ENCODE assay signal across 8 cellular contexts in the genomic region with DNA sequence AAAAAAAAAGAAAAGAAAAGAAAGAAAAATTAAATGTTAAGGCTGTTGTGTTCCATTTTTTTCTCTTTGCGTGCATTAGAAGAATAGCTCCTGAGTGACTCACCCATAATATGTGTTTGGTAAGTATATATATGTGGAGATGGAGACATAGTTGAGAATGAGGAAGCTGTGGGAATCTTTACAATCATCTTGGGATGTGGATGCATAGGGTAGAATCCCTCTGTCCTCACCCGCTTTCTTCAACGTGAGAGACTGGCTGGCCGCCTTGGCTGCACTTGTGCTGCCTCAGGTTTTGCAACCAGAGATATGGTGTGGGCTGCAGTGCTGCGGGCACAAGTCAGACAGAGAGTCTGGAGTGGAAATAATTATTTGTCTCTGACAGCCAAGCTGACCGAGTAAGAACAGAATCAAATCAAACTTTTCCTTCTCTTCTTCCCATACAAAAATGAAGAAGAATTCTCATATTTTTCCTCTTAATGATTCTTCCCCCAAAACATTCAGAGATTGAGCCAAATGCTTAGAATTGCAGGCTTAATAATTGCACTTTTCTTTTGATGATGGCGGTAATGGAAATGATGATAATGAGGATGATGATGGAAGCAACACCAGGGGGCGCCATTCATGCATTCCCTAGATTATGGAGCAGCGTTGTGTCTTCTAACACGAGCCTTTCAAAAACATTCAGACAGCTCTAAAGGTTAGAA. TPM values are rescaled to one million over a fixed set of nuclear protein-coding genes. Genes with fewer than 3 reads are reported as not detected.
DNase-seq lines count a peak whose midpoint lies in the region; ATAC-seq and TF ChIP-seq lines count a peak whose summit lies in the region.

No MANE protein-coding gene starts in this region.

- POLR2A ChIA-PET in activated CD4-positive, alpha-beta memory T cell treated with anti-CD3 and anti-CD28 coated beads for 36 hours (lab: Charles Lee) = no interaction called here

- no peak overlapping the region for H3K27ac Mint-ChIP-seq in activated CD4-positive, alpha-beta memory T cell treated with anti-CD3 and anti-CD28 coated beads for 36 hours
- no peak overlapping the region for H3K27ac Mint-ChIP-seq in type B pancreatic cell

- H3K4me3 Mint-ChIP-seq in activated CD4-positive, alpha-beta memory T cell treated with anti-CD3 and anti-CD28 coated beads for 36 hours = no peak overlapping the region
- H3K4me3 Mint-ChIP-seq in type B pancreatic cell = no peak overlapping the region

- DNase-seq in Right ventricle myocardium inferior (ENCODE audit: missing footprints) = peak; percentile 70
- no peak for DNase-seq in cardiac septum (ENCODE audit: low spot score)
- DNase-seq in activated CD4-positive, alpha-beta memory T cell treated with anti-CD3 and anti-CD28 coated beads for 36 hours = peak; percentile 53
- DNase-seq in iPS-NIHi7 (ENCODE audit: extremely low spot score) = peak; percentile 16
- no peak for DNase-seq in type B pancreatic cell (ENCODE audit: extremely low spot score, unreplicated experiment)
- no peak for DNase-seq in NCI-H1048 (lab: John Stamatoyannopoulos, UW)

- peak; percentile 67 for TF ChIP-seq CTCF in type B pancreatic cell (conservative IDR thresholded peaks at IDR 0.05)

- ATAC-seq in Right ventricle myocardium inferior = no peak
- no peak for ATAC-seq in GM18868 (IDR thresholded peaks at IDR 0.05; ENCODE audit: unreplicated experiment)
- no peak for ATAC-seq in GM18520 (IDR thresholded peaks at IDR 0.05; ENCODE audit: unreplicated experiment)

- intact Hi-C loops in Right ventricle myocardium inferior (cut with DNase I) (loop anchor here (1.0 kb wide), 1 partner anchor 113 kb away; no protein-coding TSS in a partner anchor), cardiac septum (cut with DNase I) (loop anchor here (10.0 kb wide), 1 partner anchor 111 kb away; no protein-coding TSS in a partner anchor)
- intact Hi-C loops in activated CD4-positive, alpha-beta memory T cell treated with anti-CD3 and anti-CD28 coated beads for 36 hours (cut with micrococcal nuclease) = loop anchor here (1.0 kb wide), 2 partner anchors 113 to 156 kb away; no protein-coding TSS in a partner anchor

- no peaks in the 10 kb centered on the region for H3K9me3 Mint-ChIP-seq in activated CD4-positive, alpha-beta memory T cell treated with anti-CD3 and anti-CD28 coated beads for 36 hours
- H3K9me3 Mint-ChIP-seq in type B pancreatic cell = no peaks in the 10 kb centered on the region

- H3K4me1 Mint-ChIP-seq in activated CD4-positive, alpha-beta memory T cell treated with anti-CD3 and anti-CD28 coated beads for 36 hours (ENCODE audit: low read depth) = no peaks in the 10 kb centered on the region
- no peaks in the 10 kb centered on the region for H3K4me1 Mint-ChIP-seq in type B pancreatic cell (ENCODE audit: unreplicated experiment)

- peaks cover 3% of the 10 kb centered on the region for H3K27me3 Mint-ChIP-seq in activated CD4-positive, alpha-beta memory T cell treated with anti-CD3 and anti-CD28 coated beads for 36 hours
- no peaks in the 10 kb centered on the region for H3K27me3 Mint-ChIP-seq in type B pancreatic cell

- no peaks in the 10 kb centered on the region for H3K36me3 Mint-ChIP-seq in activated CD4-positive, alpha-beta memory T cell treated with anti-CD3 and anti-CD28 coated beads for 36 hours
- no peaks in the 10 kb centered on the region for H3K36me3 Mint-ChIP-seq in type B pancreatic cell

- CTCF ChIA-PET in activated CD4-positive, alpha-beta memory T cell treated with anti-CD3 and anti-CD28 coated beads for 36 hours (lab: Charles Lee) = interaction anchor here (0.9 to 3.2 kb wide), 7 partner anchors 17 to 305 kb away, joined by 3 to 26 read pairs (median 7); no protein-coding TSS in a partner anchor

RNA-seq across cellular contexts. Expression of a gene that starts 48.5 kb away (rescaled TPM):
- total RNA-seq in Right ventricle myocardium inferior (not detected), cardiac septum (not detected), type B pancreatic cell (ENCODE audit: low replicate concordance) (15.2 and 78.2 TPM in 2 replicates)
- total RNA-seq in activated CD4-positive, alpha-beta memory T cell treated with anti-CD3 and anti-CD28 coated beads for 36 hours = not detected

Comparison
In these comparisons a context has a peak if more than half of its experiments do, and no peak if none do; other contexts are left out.
1. DNase-seq: peak in Right ventricle myocardium inferior (single experiment), activated CD4-positive, alpha-beta memory T cell treated with anti-CD3 and anti-CD28 coated beads for 36 hours (single experiment) and iPS-NIHi7 (single experiment); none in cardiac septum (single experiment), type B pancreatic cell (single experiment) and NCI-H1048 (single experiment).
2. RNA of a gene that starts 48.5 kb away (total RNA-seq): 15.2 to 78.2 TPM in type B pancreatic cell; not detected in cardiac septum (single experiment), not detected in Right ventricle myocardium inferior (single experiment) and not detected in activated CD4-positive, alpha-beta memory T cell treated with anti-CD3 and anti-CD28 coated beads for 36 hours; every median in the first group is over 10 times any median in the second.